ENCODE assay signal across 2 cellular contexts in genomic region chr11:1557168-1557884, GRCh38.
A peak's percentile ranks its signal among the peaks of the same experiment; 100 is the strongest.
TF ChIP-seq lines count a peak whose summit lies in the region.

No MANE protein-coding gene starts in this region.

TF ChIP-seq in IMR-90, 13 proteins besides CTCF, POLR2A, EP300 and RAD21:
- TF ChIP-seq RCOR1 (IDR thresholded peaks at IDR 0.05; ENCODE audit: insufficient replicate concordance, low read length) (no peak), FOS (IDR thresholded peaks at IDR 0.05; ENCODE audit: low read depth, low read length) (no peak), MAZ (IDR thresholded peaks at IDR 0.05; ENCODE audit: borderline replicate concordance, low read depth, low read length) (no peak), NFE2L2 (IDR thresholded peaks at IDR 0.05; ENCODE audit: low read depth, low read length) (no peak), MAFK (IDR thresholded peaks at IDR 0.05; ENCODE audit: low read depth, low read length) (no peak), CHD1 (IDR thresholded peaks at IDR 0.05; ENCODE audit: low read depth, low read length) (no peak), RFX5 (IDR thresholded peaks at IDR 0.05; ENCODE audit: low read depth, low read length) (no peak), SMC3 (IDR thresholded peaks at IDR 0.05; ENCODE audit: low read depth, low read length) (no peak), ELK1 (IDR thresholded peaks at IDR 0.05; ENCODE audit: borderline replicate concordance, low read depth, low read length) (no peak), MXI1 (IDR thresholded peaks at IDR 0.05; ENCODE audit: borderline replicate concordance, low read depth, low read length) (no peak), CEBPB (IDR thresholded peaks at IDR 0.05; ENCODE audit: low read depth, low read length) (no peak), BHLHE40 (IDR thresholded peaks at IDR 0.05; ENCODE audit: low read depth, low read length) (no peak), USF2 (IDR thresholded peaks at IDR 0.05; ENCODE audit: low read depth, low read length) (no peak)

TF ChIP-seq in HepG2, 621 proteins besides CTCF, POLR2A, EP300 and RAD21:
- no peak for TF ChIP-seq ZNF18 (CRISPR knock-in tag; IDR thresholded peaks at IDR 0.05; ENCODE audit: insufficient replicate concordance)
- TF ChIP-seq HNRNPL (IDR thresholded peaks at IDR 0.05; ENCODE audit: low read depth, low read length): peak; percentile 56; the same call in 1 of the 2 replicates
